Comparison of ENCODE assay signal across 8 cellular contexts in genomic region chr19:13718733-13719132, GRCh38. TPM values are rescaled to one million over a fixed set of nuclear protein-coding genes. Genes with fewer than 3 reads are reported as not detected.
DNase-seq lines count a peak whose midpoint lies in the region; ATAC-seq, FAIRE-seq and TF ChIP-seq lines count a peak whose summit lies in the region.

No MANE protein-coding gene starts in this region.

- POLR2A ChIA-PET in A549 (lab: Yijun Ruan, JAX) = no interaction called here
- POLR2A ChIA-PET in PC-3 (lab: Charles Lee; ENCODE audit: unreplicated experiment) = interaction anchor here (0.6 kb wide), 1 partner anchor 549 kb away, joined by 3 read pairs; no protein-coding TSS in a partner anchor

- TF ChIP-seq POLR2A in A549 (IDR thresholded peaks at IDR 0.05; ENCODE audit: low read length) = no peak

- CTCF ChIA-PET in A549 (lab: Yijun Ruan, JAX) (interaction anchor here (0.6 to 3.8 kb wide), 12 partner anchors 9 to 437 kb away, joined by 3 to 69 read pairs (median 4); no protein-coding TSS in a partner anchor), PC-3 (lab: Charles Lee) (interaction anchor here (0.5 to 0.9 kb wide), 4 partner anchors 119 to 643 kb away, joined by 3 to 6 read pairs (median 3); no protein-coding TSS in a partner anchor)

- H3K36me3 ChIP-seq in Karpas-422 (ENCODE audit: insufficient read depth, low read length) (no peaks in the 10 kb centered on the region), PC-3 (ENCODE audit: low read depth, low read length) (no peaks in the 10 kb centered on the region), pancreas (no peaks in the 10 kb centered on the region), smooth muscle cell (ENCODE audit: low read depth) (no peaks in the 10 kb centered on the region)

- peak; percentile 74 to 85; a peak in 5 of 6 replicates for ATAC-seq in A549
- peak; percentile 67 for ATAC-seq in PC-3
- ATAC-seq in pancreas = peak in 3 of 4 donors; percentile 46 to 84 (median 79)
- no peak for ATAC-seq in HG03457 (IDR thresholded peaks at IDR 0.05; ENCODE audit: unreplicated experiment)
- ATAC-seq in GM18511 (IDR thresholded peaks at IDR 0.05; ENCODE audit: unreplicated experiment) = no peak

- FAIRE-seq in A549 (lab: Jason Lieb, UNC) = no peak
- no peak for FAIRE-seq in pancreas (lab: Jason Lieb, UNC)

- H3F3A ChIP-seq in PC-3 (ENCODE audit: low read length, unreplicated experiment) (peaks cover 7% of the 10 kb centered on the region), smooth muscle cell (ENCODE audit: low read depth) (no peaks in the 10 kb centered on the region)

- 7% methylated on average over 9 of the region's 9 CpGs for WGBS in A549 (ENCODE audit: missing lambda C conversion rate)
- WGBS in pancreas, 2 donors = 23 to 26% methylated on average over 9 of the region's 9 CpGs
- 44% methylated on average over 9 of the region's 9 CpGs for WGBS in smooth muscle cell (ENCODE audit: low lambda C conversion rate)

- H3K79me2 ChIP-seq in Karpas-422 (ENCODE audit: low read length) (no peaks in the 10 kb centered on the region), PC-3 (ENCODE audit: low read length) (no peaks in the 10 kb centered on the region), smooth muscle cell (ENCODE audit: low read depth) (no peaks in the 10 kb centered on the region)

- H3K9me3 ChIP-seq in A549 = peaks cover 10% of the 10 kb centered on the region
- no peaks in the 10 kb centered on the region for H3K9me3 ChIP-seq in Karpas-422 (ENCODE audit: low read length)
- H3K9me3 ChIP-seq in PC-3 (ENCODE audit: low read length) = no peaks in the 10 kb centered on the region
- no peaks in the 10 kb centered on the region for H3K9me3 ChIP-seq in pancreas
- H3K9me3 ChIP-seq in smooth muscle cell (replicated peaks; ENCODE audit: low read depth) = no peaks in the 10 kb centered on the region

- H4K20me1 ChIP-seq in Karpas-422 (ENCODE audit: insufficient read depth, low read depth, low read length) = no peaks in the 10 kb centered on the region
- H4K20me1 ChIP-seq in PC-3 (ENCODE audit: low read length) = no peaks in the 10 kb centered on the region
- H4K20me1 ChIP-seq in smooth muscle cell (ENCODE audit: low read depth) = no peaks in the 10 kb centered on the region

- no peaks in the 10 kb centered on the region for H3K27me3 ChIP-seq in Karpas-422 (ENCODE audit: low read length)
- no peaks in the 10 kb centered on the region for H3K27me3 ChIP-seq in PC-3 (ENCODE audit: low read length)
- no peaks in the 10 kb centered on the region for H3K27me3 ChIP-seq in pancreas
- no peaks in the 10 kb centered on the region for H3K27me3 ChIP-seq in smooth muscle cell (ENCODE audit: low read depth)

- peak; percentile 70 for TF ChIP-seq RAD21 in A549 (conservative IDR thresholded peaks at IDR 0.05 in 1 of 2, IDR thresholded peaks at IDR 0.05 in 1 of 2)

- TF ChIP-seq CTCF in A549 (IDR thresholded peaks at IDR 0.05) (peak; percentile 39), PC-3 (conservative IDR thresholded peaks at IDR 0.05; ENCODE audit: low read depth, low read length) (peak; percentile 78), epithelial cell of proximal tubule (conservative IDR thresholded peaks at IDR 0.05; ENCODE audit: low read depth, low read length) (peak; percentile 66), pancreas (IDR thresholded peaks at IDR 0.05) (no peak), smooth muscle cell (IDR thresholded peaks at IDR 0.05; ENCODE audit: borderline replicate concordance, insufficient read depth, poor library complexity, severe bottlenecking) (no peak)

- no peaks in the 10 kb centered on the region for H3K9me2 ChIP-seq in Karpas-422 (replicated peaks; ENCODE audit: insufficient read depth, low read length)
- no peaks in the 10 kb centered on the region for H3K9me2 ChIP-seq in PC-3 (replicated peaks; ENCODE audit: low read length)

- H3K9ac ChIP-seq in Karpas-422 (ENCODE audit: low read length) = no peak overlapping the region
- H3K9ac ChIP-seq in PC-3 (ENCODE audit: low read length) = no peak overlapping the region
- no peak overlapping the region for H3K9ac ChIP-seq in smooth muscle cell (ENCODE audit: low read depth)

- no peak for TF ChIP-seq EP300 in A549 (IDR thresholded peaks at IDR 0.05)

- H3K27ac ChIP-seq in A549 = no peak overlapping the region
- no peak overlapping the region for H3K27ac ChIP-seq in Karpas-422 (ENCODE audit: low read length)
- H3K27ac ChIP-seq in PC-3 (ENCODE audit: low read length) = no peak overlapping the region
- no peak overlapping the region for H3K27ac ChIP-seq in pancreas
- no peak overlapping the region for H3K27ac ChIP-seq in smooth muscle cell (ENCODE audit: low read depth)

- intact Hi-C loops in PC-3 (cut with micrococcal nuclease) = loop anchor here (1.0 to 5.0 kb wide), 2 partner anchors 121 to 441 kb away; no protein-coding TSS in a partner anchor
- intact Hi-C loops in pancreas (cut with DNase I) = loop anchor here in 1 of 3 donors (10.0 kb wide), 1 partner anchor 124 kb away; no protein-coding TSS in a partner anchor

- DNase-seq in A549 (ENCODE audit: low read depth in 1 of 2, low spot score in 1 of 2) (peak; percentile 21 to 65), Karpas-422 (peak; percentile 50), PC-3 (peak; percentile 89), epithelial cell of proximal tubule (ENCODE audit: low read depth) (no peak), pancreas (peak in 1 of 6 donors; percentile 20), smooth muscle cell (lab: John Stamatoyannopoulos, UW; ENCODE audit: unreplicated experiment) (no peak)

- no TSS peak for BruUV-seq in PC-3 (replicated peaks; lab: Mats Ljungman, UMichigan)

- H2AFZ ChIP-seq in Karpas-422 (ENCODE audit: low read length) = no peak overlapping the region
- H2AFZ ChIP-seq in PC-3 (ENCODE audit: low read length) = 0 out of 2 replicates have a peak overlapping the region, but pooled peaks have one; percentile 10
- no peak overlapping the region for H2AFZ ChIP-seq in smooth muscle cell (ENCODE audit: low read depth)

- no peak overlapping the region for H3K4me2 ChIP-seq in A549
- no peak overlapping the region for H3K4me2 ChIP-seq in Karpas-422 (ENCODE audit: low read depth, low read length, poor library complexity, severe bottlenecking)
- no peak overlapping the region for H3K4me2 ChIP-seq in PC-3 (ENCODE audit: low read length)
- no peak overlapping the region for H3K4me2 ChIP-seq in smooth muscle cell

- H3K4me1 ChIP-seq in A549 (no peaks in the 10 kb centered on the region), Karpas-422 (ENCODE audit: low read length) (no peaks in the 10 kb centered on the region), PC-3 (ENCODE audit: insufficient read depth, low read length) (peaks cover 23% of the 10 kb centered on the region), pancreas (no peaks in the 10 kb centered on the region), smooth muscle cell (ENCODE audit: low read depth) (no peaks in the 10 kb centered on the region)

- H3K4me3 ChIP-seq in A549 (no peak overlapping the region), Karpas-422 (ENCODE audit: low read length) (no peak overlapping the region), PC-3 (ENCODE audit: low read length) (no peak overlapping the region), epithelial cell of proximal tubule (ENCODE audit: low read depth, low read length) (no peak overlapping the region), pancreas (no peak overlapping the region), smooth muscle cell (no peak overlapping the region)

TF ChIP-seq in A549, 52 proteins besides CTCF, POLR2A, EP300 and RAD21:
- no peak for TF ChIP-seq HOXB13 (CRISPR knock-in tag; IDR thresholded peaks at IDR 0.05; ENCODE audit: low read depth)
- no peak for TF ChIP-seq CHD4 (IDR thresholded peaks at IDR 0.05; ENCODE audit: borderline replicate concordance)
- TF ChIP-seq SMC3 (IDR thresholded peaks at IDR 0.05) = peak; percentile 66
- no peak for TF ChIP-seq HES2 (IDR thresholded peaks at IDR 0.05)
- TF ChIP-seq E2F6 (IDR thresholded peaks at IDR 0.05; ENCODE audit: borderline replicate concordance, low read depth) = no peak
- TF ChIP-seq JUNB (IDR thresholded peaks at IDR 0.05) = no peak
- TF ChIP-seq ZC3H11A (IDR thresholded peaks at IDR 0.05) = no peak
- TF ChIP-seq CEBPB (IDR thresholded peaks at IDR 0.05) = no peak

RNA-seq across cellular contexts. Expression of gene MRI1, which starts 45.6 kb away (rescaled TPM):
- polyA plus RNA-seq in A549 (2011; rRNA removed) = 12.2 and 12.6 TPM in 2 replicates
- polyA plus RNA-seq in A549 (2012; cell fraction: cytosol; rRNA removed) = 18.6 and 24.9 TPM in 2 replicates
- 74.8 and 104 TPM in 2 replicates for polyA plus RNA-seq in A549 (2012; cell fraction: nucleus; rRNA removed)
- polyA plus RNA-seq in A549 (2017; fragmentation: RNase III; extraction: RNeasy Plus Mini Kit Qiagen cat#74134 plus additional on column Dnase treatment) = 14.5 to 16.2 TPM (median 15.9 TPM) in 3 replicates
- polyA minus RNA-seq in A549 (2011; rRNA and poly(A)+ RNA removed) = 12.5 and 13.6 TPM in 2 replicates
- 33.4 and 78.9 TPM in 2 replicates for total RNA-seq in Karpas-422 (2014; rRNA removed; shearing (Covaris generic); ENCODE audit: low replicate concordance)
- total RNA-seq in PC-3 (2014; rRNA removed) = 85.2 and 140 TPM in 2 replicates
- 47.8 and 63.0 TPM in 2 replicates for total RNA-seq in epithelial cell of proximal tubule
- 10 to 100 TPM; 14.4 to 21.4 (median 16.1) TPM for total RNA-seq in pancreas
- polyA plus RNA-seq in pancreas = 10 to 100 TPM; 21.6 to 35.1 TPM
- total RNA-seq in smooth muscle cell = 17.3 and 20.2 TPM in 2 replicates
- 9.3 and 11.7 TPM in 2 replicates for polyA plus RNA-seq in smooth muscle cell

RNA-seq across cellular contexts. Expression of gene C19orf53, which starts 55.5 kb away (rescaled TPM):
- polyA plus RNA-seq in A549 (2011; rRNA removed) (105 and 131 TPM in 2 replicates), A549 (2017; fragmentation: RNase III; extraction: RNeasy Plus Mini Kit Qiagen cat#74134 plus additional on column Dnase treatment) (143 to 146 TPM (median 144 TPM) in 3 replicates), pancreas (10 to 100 TPM; 91.2 to 99.0 TPM), smooth muscle cell (298 TPM in 2 replicates)
- 250 and 295 TPM in 2 replicates for polyA plus RNA-seq in A549 (2012; cell fraction: cytosol; rRNA removed)
- polyA plus RNA-seq in A549 (2012; cell fraction: nucleus; rRNA removed) = 108 and 158 TPM in 2 replicates
- polyA minus RNA-seq in A549 (2011; rRNA and poly(A)+ RNA removed) = 111 and 148 TPM in 2 replicates
- total RNA-seq in Karpas-422 (2014; rRNA removed; shearing (Covaris generic); ENCODE audit: low replicate concordance) = 117 and 158 TPM in 2 replicates
- total RNA-seq in PC-3 (2014; rRNA removed) (341 and 392 TPM in 2 replicates), epithelial cell of proximal tubule (197 and 200 TPM in 2 replicates), pancreas (10 to 100 TPM; 18.9 to 37.8 (median 29.0) TPM), smooth muscle cell (117 and 192 TPM in 2 replicates)

Comparison
In these comparisons a context has a peak if more than half of its experiments do, and no peak if none do; other contexts are left out.
1. ATAC-seq: peak in A549 (2 of 2), PC-3 (single experiment) and pancreas (3 of 4); none in HG03457 (single experiment) and GM18511 (single experiment).
2. DNase-seq: peak in A549 (2 of 2), Karpas-422 (single experiment) and PC-3 (single experiment); none in epithelial cell of proximal tubule (single experiment) and smooth muscle cell (single experiment).
3. CTCF ChIP-seq: peak in A549 (single experiment), PC-3 (single experiment) and epithelial cell of proximal tubule (single experiment); none in pancreas (0 of 4) and smooth muscle cell (single experiment).